In genomic region chr11:65546217-65546958, GRCh38 we compare ENCODE assay signal across 8 cellular contexts. TPM values are rescaled to one million over a fixed set of nuclear protein-coding genes. Genes with fewer than 3 reads are reported as not detected.
DNase-seq lines count a peak whose midpoint lies in the region; ATAC-seq, FAIRE-seq and TF ChIP-seq lines count a peak whose summit lies in the region.

No MANE protein-coding gene starts in this region.

- intact Hi-C loops in MCF 10A (cut with micrococcal nuclease), result no loop called here

- no peak for FAIRE-seq in RCC 7860 (lab: Jason Lieb, UNC)

- peak overlapping the region in 1 of 2 donors; percentile 77 for H3K27ac ChIP-seq in lung (ENCODE audit: low read depth in 1 of 2, low read length in 1 of 2)

- CTCF ChIA-PET in MCF 10A (lab: Yijun Ruan, JAX), result interaction anchor here (1.2 to 1.7 kb wide), 2 partner anchors 25 to 72 kb away, joined by 3 to 4 read pairs; no protein-coding TSS in a partner anchor

- H3K4me3 ChIP-seq in GM12864 (ENCODE audit: low read depth, low read length), result peak overlapping the region; percentile 48
- H3K4me3 ChIP-seq in lung, result peak overlapping the region; percentile 29

- H3K4me1 ChIP-seq in lung (ENCODE audit: control insufficient read depth in 2 of 2, insufficient read depth in 2 of 2, low read length in 2 of 2), result peaks cover 0 to 2% of the 10 kb centered on the region in 2 donors

- H3K27ac Mint-ChIP-seq in MCF 10A (ENCODE audit: low read depth, unreplicated experiment), result no peak overlapping the region

- ATAC-seq in HG02610 (IDR thresholded peaks at IDR 0.05; ENCODE audit: unreplicated experiment) (peak; percentile 70), lung (ENCODE audit: insufficient read depth, low FRiP score) (peak; percentile 88)

- no peaks in the 10 kb centered on the region for H3K9me3 Mint-ChIP-seq in MCF 10A (ENCODE audit: unreplicated experiment)

- peak overlapping the region; percentile 42 for H3K4me3 Mint-ChIP-seq in MCF 10A (ENCODE audit: unreplicated experiment)

- POLR2A ChIA-PET in MCF 10A (lab: Yijun Ruan, JAX), result interaction anchor here (0.6 to 1.6 kb wide), 8 partner anchors 19 to 125 kb away, joined by 3 to 6 read pairs (median 3); partner anchors contain the start of genes FAM89B and ZNRD2

- WGBS in lung, 2 donors, result 23 to 27% methylated on average over 58 to 64 of the region's 64 CpGs

- H3K4me1 Mint-ChIP-seq in MCF 10A (ENCODE audit: insufficient read depth, unreplicated experiment), result peaks cover 10% of the 10 kb centered on the region

- peaks cover 0 to 16% of the 10 kb centered on the region in 2 donors for H3K36me3 ChIP-seq in lung (ENCODE audit: control insufficient read depth in 2 of 2, insufficient read depth in 2 of 2, low read length in 2 of 2)

- H3K27me3 Mint-ChIP-seq in MCF 10A (ENCODE audit: insufficient read depth, unreplicated experiment), result no peaks in the 10 kb centered on the region

- H3K9me3 ChIP-seq in lung (ENCODE audit: control insufficient read depth in 2 of 2, insufficient read depth in 1 of 2, low read length in 1 of 2), result no peaks in the 10 kb centered on the region

- no peak for TF ChIP-seq CTCF in GM12864 (IDR thresholded peaks at IDR 0.05; ENCODE audit: low read depth, low read length, missing control alignments)
- TF ChIP-seq CTCF in MCF 10A (IDR thresholded peaks at IDR 0.05; ENCODE audit: unreplicated experiment), result no peak
- no peak for TF ChIP-seq CTCF in lung (IDR thresholded peaks at IDR 0.05; ENCODE audit: control extremely low read depth, extremely low read depth)

- no peaks in the 10 kb centered on the region for H3K36me3 Mint-ChIP-seq in MCF 10A (ENCODE audit: insufficient read depth, unreplicated experiment)

- peak; percentile 52 for DNase-seq in GM12864 (ENCODE audit: low read depth)
- peak; percentile 90 for DNase-seq in NCI-H1105 treated with DMSO at 0.1 percent for 48 hours (lab: John Stamatoyannopoulos, UW)
- DNase-seq in UCSD-AML1 (lab: John Stamatoyannopoulos, UW; ENCODE audit: unreplicated experiment), result peak; percentile 87
- peak; percentile 86 for DNase-seq in MCF 10A (ENCODE audit: unreplicated experiment)
- peak; percentile 95 for DNase-seq in lung (ENCODE audit: low spot score)
- peak; percentile 94 to 96 for DNase-seq in stimulated activated CD8-positive, alpha-beta memory T cell treated with anti-CD3 and anti-CD28 coated beads, Interleukin-15, amount 100 ng/mL, for 4 hours (ENCODE audit: low read depth in 2 of 2)
- no peak for DNase-seq in RCC 7860 (ENCODE audit: low spot score)

- no peaks in the 10 kb centered on the region for H3K27me3 ChIP-seq in lung (ENCODE audit: control insufficient read depth, insufficient read depth)

- no TSS peak for BruUV-seq in MCF 10A (replicated peaks; lab: Mats Ljungman, UMichigan)

RNA-seq across cellular contexts. Expression of gene LTBP3, which starts 11.8 kb away (rescaled TPM):
- 10.6 and 11.0 TPM in 2 replicates for total RNA-seq in MCF 10A (2022)
- total RNA-seq in lung, result 100 to 1,000 TPM; 100 to 111 TPM
- polyA plus RNA-seq in lung, result 10 to 100 TPM; 39.1 to 46.6 TPM

RNA-seq across cellular contexts. Expression of gene SCYL1, which starts 21.5 kb away (rescaled TPM):
- total RNA-seq in MCF 10A (2022), result 70.9 and 75.5 TPM in 2 replicates
- total RNA-seq in lung, result 10 to 100 TPM; 54.3 to 93.8 TPM
- polyA plus RNA-seq in lung, result 100 to 1,000 TPM in 1 of 2 donors, 10 to 100 TPM in 1; 79.1 to 107 TPM

RNA-seq across cellular contexts. Expression of gene ZNRD2, which starts 23.9 kb away (rescaled TPM):
- 65.4 and 68.5 TPM in 2 replicates for total RNA-seq in MCF 10A (2022)
- total RNA-seq in lung, result 10 to 100 TPM; 22.0 to 35.9 TPM
- 10 to 100 TPM; 65.6 to 81.5 TPM for polyA plus RNA-seq in lung

RNA-seq across cellular contexts. Expression of gene FAM89B, which starts 25.9 kb away (rescaled TPM):
- total RNA-seq in MCF 10A (2022), result 16.7 and 21.6 TPM in 2 replicates
- total RNA-seq in lung, result 10 to 100 TPM; 20.6 to 53.5 TPM
- 10 to 100 TPM; 44.4 TPM for polyA plus RNA-seq in lung

RNA-seq across cellular contexts. Expression of gene EHBP1L1, which starts 29.5 kb away (rescaled TPM):
- total RNA-seq in MCF 10A (2022) (31.3 and 40.6 TPM in 2 replicates), lung (100 to 1,000 TPM in 1 of 2 donors, 10 to 100 TPM in 1; 58.3 to 154 TPM)
- polyA plus RNA-seq in lung, result 100 to 1,000 TPM in 1 of 2 donors, 10 to 100 TPM in 1; 49.8 to 125 TPM
